1 cellular context compared by ENCODE assay signal in genomic region chr1:24081190-24081589, GRCh38.
TF ChIP-seq lines count a peak whose summit lies in the region.

No MANE protein-coding gene starts in this region.

TF ChIP-seq in liver, 16 proteins besides CTCF, POLR2A, EP300 and RAD21 (continued from another document):
- TF ChIP-seq REST (IDR thresholded peaks at IDR 0.05) = no peak
- TF ChIP-seq MAX (IDR thresholded peaks at IDR 0.05) = no peak
- TF ChIP-seq HNF4A (conservative IDR thresholded peaks at IDR 0.05) = peak; percentile 60 to 74
